Comparison of ENCODE assay signal across 32 cellular contexts in the genomic region with DNA sequence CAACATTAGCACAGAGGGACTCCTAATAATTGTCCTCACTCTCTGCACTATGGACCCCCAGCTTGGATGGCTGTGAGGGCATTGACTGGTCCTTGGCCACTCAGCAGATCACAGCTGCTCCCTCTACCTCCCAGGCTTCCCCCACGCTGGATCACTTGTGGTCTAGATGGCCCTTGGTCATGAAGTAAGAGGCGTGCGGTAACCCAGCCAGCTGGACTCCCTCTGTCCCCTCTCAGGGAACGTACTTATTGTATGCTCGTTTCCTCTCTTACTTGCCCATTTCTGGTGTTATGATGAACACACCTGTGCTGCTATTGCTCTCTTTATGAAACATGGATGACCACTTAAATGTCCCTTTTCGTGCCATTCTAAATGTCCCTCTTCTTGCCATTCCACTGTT. TPM values are rescaled to one million over a fixed set of nuclear protein-coding genes. Genes with fewer than 3 reads are reported as not detected.
"Had no signal": no experiment of that assay in that cellular context is flagged by ENCODE, and none has a peak within 500 bp of the region (broad histone marks: within the 10 kb centered on the region; RNA-seq: fewer than 3 reads in every experiment).

No MANE protein-coding gene starts in this region.

- H3K9me3 Mint-ChIP-seq: effector memory CD8-positive, alpha-beta T cell; immature natural killer cell; mesothelial cell of epicardium; natural killer cell treated with Interleukin-12 subunit alpha and Interleukin-12 subunit beta and Interleukin-15 and Interleukin-18, amount 100 ng/mL, for 72 hours; stimulated activated naive CD8-positive, alpha-beta T cell treated with anti-CD3 and anti-CD28 coated beads, Interleukin-15, amount 100 ng/mL, for 72 hours had no signal

- H3K36me3 ChIP-seq: esophagus squamous epithelium, ovary, suprapubic skin, vagina had no signal

- ATAC-seq: effector memory CD8-positive, alpha-beta T cell; left colon; mucosa of descending colon; natural killer cell treated with Interleukin-12 subunit alpha and Interleukin-12 subunit beta and Interleukin-15 and Interleukin-18, amount 100 ng/mL, for 72 hours; psoas muscle; right cardiac atrium; stimulated activated naive CD8-positive, alpha-beta T cell treated with anti-CD3 and anti-CD28 coated beads, Interleukin-15, amount 100 ng/mL, for 72 hours had no signal

- H3K4me1 Mint-ChIP-seq: immature natural killer cell; mesothelial cell of epicardium; naive B cell; stimulated activated naive CD8-positive, alpha-beta T cell treated with anti-CD3 and anti-CD28 coated beads, Interleukin-15, amount 100 ng/mL, for 72 hours had no signal

- H3K9me3 ChIP-seq: esophagus squamous epithelium, mucosa of descending colon, ovary, psoas muscle, suprapubic skin, vagina had no signal

- FAIRE-seq: endometrium, frontal cortex, small intestine had no signal

- H3K36me3 Mint-ChIP-seq: immature natural killer cell; mesothelial cell of epicardium; naive B cell; natural killer cell treated with Interleukin-12 subunit alpha and Interleukin-12 subunit beta and Interleukin-15 and Interleukin-18, amount 100 ng/mL, for 72 hours had no signal

- H3K27ac Mint-ChIP-seq: effector memory CD8-positive, alpha-beta T cell; mesothelial cell of epicardium; natural killer cell treated with Interleukin-12 subunit alpha and Interleukin-12 subunit beta and Interleukin-15 and Interleukin-18, amount 100 ng/mL, for 72 hours; stimulated activated naive CD8-positive, alpha-beta T cell treated with anti-CD3 and anti-CD28 coated beads, Interleukin-15, amount 100 ng/mL, for 72 hours had no signal

- H3K4me3 Mint-ChIP-seq: effector memory CD8-positive, alpha-beta T cell; immature natural killer cell; mesothelial cell of epicardium; naive B cell; natural killer cell treated with Interleukin-12 subunit alpha and Interleukin-12 subunit beta and Interleukin-15 and Interleukin-18, amount 100 ng/mL, for 72 hours; stimulated activated naive CD8-positive, alpha-beta T cell treated with anti-CD3 and anti-CD28 coated beads, Interleukin-15, amount 100 ng/mL, for 72 hours had no signal

- H3K27ac ChIP-seq: esophagus squamous epithelium, ovary, psoas muscle, suprapubic skin, vagina had no signal

- H3K4me3 ChIP-seq: esophagus squamous epithelium, mucosa of descending colon, ovary, psoas muscle, suprapubic skin, vagina had no signal

- H3K4me1 ChIP-seq: psoas muscle had no signal

- DNase-seq: cortex of kidney; effector memory CD8-positive, alpha-beta T cell; erythroblast; esophagus squamous epithelium; hypothalamus; immature natural killer cell; islet precursor cell; kidney glomerular epithelial cell; left colon; mesenchymal stem cell; mucosa of descending colon; naive B cell; occipital lobe; ovary; psoas muscle; right cardiac atrium; small intestine; stimulated activated CD4-positive, alpha-beta T cell treated with anti-CD3 and anti-CD28 coated beads, Interleukin-12 subunit alpha, Interleukin-12 subunit beta, amount 100 ng/mL, for 4 hours; stimulated activated CD4-positive, alpha-beta T cell treated with anti-CD3 and anti-CD28 coated beads, Interleukin-1b, Interleukin-23, amount 100 ng/mL, for 48 hours; stimulated activated CD4-positive, alpha-beta T cell treated with anti-CD3 and anti-CD28 coated beads, Interleukin-4, amount 100 ng/mL, for 1 hour; stimulated activated CD8-positive, alpha-beta memory T cell treated with anti-CD3 and anti-CD28 coated beads, Interleukin-4, amount 100 ng/mL, for 48 hours; stimulated activated naive CD4-positive, alpha-beta T cell; stimulated activated naive CD8-positive, alpha-beta T cell treated with anti-CD3 and anti-CD28 coated beads, Interleukin-15, amount 100 ng/mL, for 72 hours; trophoblast cell had no signal

- H3K27me3 Mint-ChIP-seq: effector memory CD8-positive, alpha-beta T cell; natural killer cell treated with Interleukin-12 subunit alpha and Interleukin-12 subunit beta and Interleukin-15 and Interleukin-18, amount 100 ng/mL, for 72 hours; stimulated activated naive CD8-positive, alpha-beta T cell treated with anti-CD3 and anti-CD28 coated beads, Interleukin-15, amount 100 ng/mL, for 72 hours had no signal

- H3K27me3 ChIP-seq: esophagus squamous epithelium, ovary, suprapubic skin, vagina had no signal

RNA-seq across cellular contexts. Expression of gene ADAMTS14, which starts 19.3 kb away (rescaled TPM):
- total RNA-seq: dermis microvascular lymphatic vessel endothelial cell, lung microvascular endothelial cell, vagina had no signal
